Comparison of ENCODE assay signal across 8 cellular contexts in genomic region chr12:117968826-117969659, GRCh38. TPM values are rescaled to one million over a fixed set of nuclear protein-coding genes. Genes with fewer than 3 reads are reported as not detected.
DNase-seq lines count a peak whose midpoint lies in the region; ATAC-seq and TF ChIP-seq lines count a peak whose summit lies in the region.

KSR2 (minus strand) TSS chr12:117968990; CDS start chr12:117968255, 735 bp downstream.

- POLR2A ChIA-PET in CD4-positive, alpha-beta T cell (lab: Charles Lee), result interaction anchor here (1.5 kb wide), 1 partner anchor 407 kb away, joined by 3 read pairs; the partner anchor contains the start of gene SUDS3

- H3K9me3 ChIP-seq in CD4-positive, alpha-beta T cell (ENCODE audit: control insufficient read depth, low read length), result peaks cover 12% of the 10 kb centered on the region

- intact Hi-C loops in CD4-positive, alpha-beta T cell (cut with DNase I, micrococcal nuclease), result no loop called here

- no peak within 1 kb of the TSS for H3K27ac Mint-ChIP-seq in CD4-positive, alpha-beta T cell
- H3K27ac Mint-ChIP-seq in IgD-negative memory B cell, result no peak within 1 kb of the TSS
- no peak within 1 kb of the TSS for H3K27ac Mint-ChIP-seq in immature natural killer cell

- CTCF ChIA-PET in CD4-positive, alpha-beta T cell (lab: Charles Lee), result no interaction called here

- TF ChIP-seq CTCF in CD4-positive, alpha-beta T cell (IDR thresholded peaks at IDR 0.05), result no peak

- H3K36me3 Mint-ChIP-seq in CD4-positive, alpha-beta T cell (ENCODE audit: low read depth), result no peaks in the 10 kb centered on the region
- peaks cover 3% of the 10 kb centered on the region for H3K36me3 Mint-ChIP-seq in IgD-negative memory B cell
- H3K36me3 Mint-ChIP-seq in immature natural killer cell, result no peaks in the 10 kb centered on the region

- H3K4me1 Mint-ChIP-seq in CD4-positive, alpha-beta T cell (ENCODE audit: low read depth), result peaks cover 5% of the 10 kb centered on the region
- H3K4me1 Mint-ChIP-seq in IgD-negative memory B cell, result peaks cover 0 to 3% (median 2%) of the 10 kb centered on the region in 3 donors
- peaks cover 3 to 5% of the 10 kb centered on the region in 2 donors for H3K4me1 Mint-ChIP-seq in immature natural killer cell

- ATAC-seq in CD4-positive, alpha-beta T cell (ENCODE audit: poor library complexity), result peak; percentile 83
- peak; percentile 69 for ATAC-seq in GM19468 (IDR thresholded peaks at IDR 0.05; ENCODE audit: extremely low read depth, unreplicated experiment)

- H3K4me3 Mint-ChIP-seq in CD4-positive, alpha-beta T cell, result peak within 1 kb of the TSS; percentile 80
- peak within 1 kb of the TSS in 3 of 4 donors; percentile 72 to 79 (median 73) for H3K4me3 Mint-ChIP-seq in IgD-negative memory B cell
- peak within 1 kb of the TSS; percentile 54 to 75 (median 68) for H3K4me3 Mint-ChIP-seq in immature natural killer cell

- peaks cover 68% of the 10 kb centered on the region for H3K27me3 Mint-ChIP-seq in CD4-positive, alpha-beta T cell
- H3K27me3 Mint-ChIP-seq in IgD-negative memory B cell, result peaks cover 34% of the 10 kb centered on the region
- H3K27me3 Mint-ChIP-seq in immature natural killer cell (ENCODE audit: low read depth in 3 of 3), result peaks cover 13 to 24% (median 14%) of the 10 kb centered on the region in 3 donors

- no peak within 1 kb of the TSS for H3K27ac ChIP-seq in CD4-positive, alpha-beta T cell (ENCODE audit: low read depth, low read length)

- peaks cover 3% of the 10 kb centered on the region for H3K9me3 Mint-ChIP-seq in CD4-positive, alpha-beta T cell
- H3K9me3 Mint-ChIP-seq in IgD-negative memory B cell, result peaks cover 8 to 16% (median 14%) of the 10 kb centered on the region in 3 donors
- peaks cover 0 to 12% (median 5%) of the 10 kb centered on the region in 6 donors for H3K9me3 Mint-ChIP-seq in immature natural killer cell

- H3K27me3 ChIP-seq in CD4-positive, alpha-beta T cell (ENCODE audit: control insufficient read depth, insufficient read depth, low read length), result peaks cover 42% of the 10 kb centered on the region

- DNase-seq in CD4-positive, alpha-beta T cell, result peak; percentile 1 to 52 (median 18)
- DNase-seq in SK-MEL-5 (ENCODE audit: low read depth, low spot score) (peak; percentile 47), anterior cingulate cortex (lab: John Stamatoyannopoulos, UW) (peak in 56 of 58 donors; percentile 3 to 89 (median 46)), immature natural killer cell (no peak), NCI-H446 treated with DMSO at 0.1 percent for 48 hours (lab: John Stamatoyannopoulos, UW) (no peak)
- DNase-seq in stimulated activated CD4-positive, alpha-beta T cell treated with anti-CD3 and anti-CD28 coated beads, Interleukin-1b, Interleukin-23, amount 100 ng/mL, for 24 hours (ENCODE audit: low read depth in 4 of 4, low spot score in 1 of 4), result peak in 3 of 4 experiments; percentile 25 to 51 (median 30)

- in situ Hi-C loops in SK-MEL-5 (cut with HindIII; ENCODE audit: low pct_unique_long_range_greater_than_20kb, low sequenced_read_pairs), result no loop called here

RNA-seq across cellular contexts. Expression of gene KSR2, which starts in this region (rescaled TPM):
- under 1 TPM; 0.05 to 0.17 TPM for total RNA-seq in CD4-positive, alpha-beta T cell
- polyA plus RNA-seq in IgD-negative memory B cell (not detected), immature natural killer cell (not detected)
- 0.03 TPM in 1 of 2 replicates, not detected in the other for total RNA-seq in SK-MEL-5 (2014; rRNA removed; shearing (Covaris generic))
- polyA plus RNA-seq in SK-MEL-5 (2015; cell fraction: cytosol; rRNA removed), result 0.03 and 0.04 TPM in 2 replicates
- polyA plus RNA-seq in SK-MEL-5 (2015; cell fraction: nucleus; rRNA removed), result 0.19 and 0.20 TPM in 2 replicates

Comparison
In these comparisons a context has a peak if more than half of its experiments do, and no peak if none do; other contexts are left out.
1. Peak in DNase-seq and ATAC-seq in CD4-positive, alpha-beta T cell; RNA of the gene not detected or under 1 TPM.
2. Peak in DNase-seq in SK-MEL-5; RNA of the gene not detected or under 1 TPM.
3. DNase-seq: peak in anterior cingulate cortex (56 of 58) and stimulated activated CD4-positive, alpha-beta T cell treated with anti-CD3 and anti-CD28 coated beads, Interleukin-1b, Interleukin-23, amount 100 ng/mL, for 24 hours (3 of 4); none in immature natural killer cell (0 of 3) and NCI-H446 treated with DMSO at 0.1 percent for 48 hours (single experiment).
4. Peak in every context shown above with its lines, with median percentiles within 50 percentile points of each other: H3K4me3 Mint-ChIP-seq.